Comparison of ENCODE assay signal across 8 cellular contexts in genomic region chr17:21287703-21288449, GRCh38. TPM values are rescaled to one million over a fixed set of nuclear protein-coding genes. Genes with fewer than 3 reads are reported as not detected.
DNase-seq lines count a peak whose midpoint lies in the region; ATAC-seq and TF ChIP-seq lines count a peak whose summit lies in the region.

No MANE protein-coding gene starts in this region.

- TF ChIP-seq CTCF in GM12865 (IDR thresholded peaks at IDR 0.05; ENCODE audit: insufficient read depth, low read depth, low read length, missing control alignments) = no peak
- TF ChIP-seq CTCF in activated CD8-positive, alpha-beta T cell treated with anti-CD3 and anti-CD28 coated beads for 36 hours (IDR thresholded peaks at IDR 0.05) = no peak

- no peaks in the 10 kb centered on the region for H3K9me3 ChIP-seq in mucosa of rectum (ENCODE audit: control insufficient read depth in 2 of 2, low read length in 2 of 2)

- intact Hi-C loops in activated CD8-positive, alpha-beta T cell treated with anti-CD3 and anti-CD28 coated beads for 36 hours (cut with micrococcal nuclease) = loop anchor here (10.0 kb wide), 2 partner anchors 163 to 243 kb away; partner anchors contain the start of genes DHRS7B and USP22

- DNase-seq in GM12865 (ENCODE audit: low read depth) (peak; percentile 88), NCI-H460 (ENCODE audit: extremely low read depth, low read depth) (peak; percentile 99), HEK293T (ENCODE audit: extremely low spot score) (no peak)
- DNase-seq in activated CD8-positive, alpha-beta T cell treated with anti-CD3 and anti-CD28 coated beads for 36 hours = peak; percentile 99
- peak; percentile 87 for DNase-seq in effector CD8-positive, alpha-beta T cell (lab: John Stamatoyannopoulos, UW)
- peak; percentile 97 for DNase-seq in stimulated activated CD8-positive, alpha-beta memory T cell treated with anti-CD3 and anti-CD28 coated beads, Interleukin-7, amount 100 ng/mL, for 4 hours (ENCODE audit: low read depth in 2 of 2)

- POLR2A ChIA-PET in activated CD8-positive, alpha-beta T cell treated with anti-CD3 and anti-CD28 coated beads for 36 hours (lab: Charles Lee) = interaction anchor here (0.7 to 4.9 kb wide), 8 partner anchors 11 to 224 kb away, joined by 3 to 36 read pairs (median 4); partner anchors contain the start of gene TMEM11
- POLR2A ChIA-PET in HEK293T (lab: Yijun Ruan, JAX) = interaction anchor here (2.8 kb wide), 1 partner anchor 12 kb away, joined by 20 read pairs; no protein-coding TSS in a partner anchor

- H3K9me3 Mint-ChIP-seq in activated CD8-positive, alpha-beta T cell treated with anti-CD3 and anti-CD28 coated beads for 36 hours = no peaks in the 10 kb centered on the region

- peaks cover 41% of the 10 kb centered on the region for H3K36me3 Mint-ChIP-seq in activated CD8-positive, alpha-beta T cell treated with anti-CD3 and anti-CD28 coated beads for 36 hours (ENCODE audit: low read depth)

- peak overlapping the region; percentile 99 for H3K4me3 Mint-ChIP-seq in activated CD8-positive, alpha-beta T cell treated with anti-CD3 and anti-CD28 coated beads for 36 hours

- peak overlapping the region; percentile 90 to 95 for H3K9ac ChIP-seq in mucosa of rectum (ENCODE audit: low read depth in 1 of 2, low read length in 2 of 2)

- peaks cover 46% of the 10 kb centered on the region for H3K4me1 Mint-ChIP-seq in activated CD8-positive, alpha-beta T cell treated with anti-CD3 and anti-CD28 coated beads for 36 hours (ENCODE audit: low read depth)

- H3K27me3 Mint-ChIP-seq in activated CD8-positive, alpha-beta T cell treated with anti-CD3 and anti-CD28 coated beads for 36 hours = no peaks in the 10 kb centered on the region

- no peaks in the 10 kb centered on the region for H3K27me3 ChIP-seq in mucosa of rectum (ENCODE audit: control insufficient read depth in 2 of 2, insufficient read depth in 2 of 2, low read length in 2 of 2)

- H3K36me3 ChIP-seq in mucosa of rectum (ENCODE audit: control insufficient read depth in 2 of 2, insufficient read depth in 2 of 2, low read length in 2 of 2) = peaks cover 0 to 3% of the 10 kb centered on the region in 2 donors

- peak overlapping the region; percentile 89 for H3K4me3 ChIP-seq in GM12865 (ENCODE audit: low read depth, low read length)
- H3K4me3 ChIP-seq in mucosa of rectum (ENCODE audit: low read length in 2 of 2) = peak overlapping the region; percentile 87 to 95

- ATAC-seq in HG02852 (IDR thresholded peaks at IDR 0.05; ENCODE audit: unreplicated experiment) = peak; percentile 24
- peak; percentile 65 for ATAC-seq in activated CD8-positive, alpha-beta T cell treated with anti-CD3 and anti-CD28 coated beads for 36 hours

- peaks cover 37 to 45% of the 10 kb centered on the region in 2 donors for H3K4me1 ChIP-seq in mucosa of rectum (ENCODE audit: control insufficient read depth in 2 of 2, insufficient read depth in 2 of 2, low read length in 2 of 2)

- CTCF ChIA-PET in activated CD8-positive, alpha-beta T cell treated with anti-CD3 and anti-CD28 coated beads for 36 hours (lab: Charles Lee) = interaction anchor here (1.2 to 4.1 kb wide), 6 partner anchors 8 to 226 kb away, joined by 3 to 29 read pairs (median 6); no protein-coding TSS in a partner anchor
- CTCF ChIA-PET in HEK293T (lab: Yijun Ruan, JAX) = no interaction called here

- peak overlapping the region; percentile 99 to 100 for H3K27ac ChIP-seq in mucosa of rectum (ENCODE audit: low read depth in 2 of 2, low read length in 2 of 2)

- H3K27ac Mint-ChIP-seq in activated CD8-positive, alpha-beta T cell treated with anti-CD3 and anti-CD28 coated beads for 36 hours = peak overlapping the region; percentile 95

TF ChIP-seq in HEK293T, 16 proteins besides CTCF, POLR2A, EP300 and RAD21:
- TF ChIP-seq TARDBP (IDR thresholded peaks at IDR 0.05) (no peak), SUZ12 (IDR thresholded peaks at IDR 0.05) (no peak), SP1 (IDR thresholded peaks at IDR 0.05) (no peak), LEF1 (IDR thresholded peaks at IDR 0.05; ENCODE audit: borderline replicate concordance) (no peak), L3MBTL2 (conservative IDR thresholded peaks at IDR 0.05) (no peak), PKNOX1 (IDR thresholded peaks at IDR 0.05) (no peak), FOXM1 (IDR thresholded peaks at IDR 0.05; ENCODE audit: borderline replicate concordance) (no peak), NFRKB (IDR thresholded peaks at IDR 0.05) (no peak), BHLHE40 (IDR thresholded peaks at IDR 0.05; ENCODE audit: borderline replicate concordance) (no peak), HDGF (IDR thresholded peaks at IDR 0.05; ENCODE audit: borderline replicate concordance) (no peak), ELF4 (IDR thresholded peaks at IDR 0.05) (no peak), CTBP1 (IDR thresholded peaks at IDR 0.05; ENCODE audit: borderline replicate concordance) (no peak), FOXA1 (IDR thresholded peaks at IDR 0.05) (no peak), FOXK2 (IDR thresholded peaks at IDR 0.05) (no peak), ZNF384 (IDR thresholded peaks at IDR 0.05) (no peak), ARNT (IDR thresholded peaks at IDR 0.05) (no peak)

RNA-seq across cellular contexts. Expression of gene MAP2K3, which starts 3.4 kb away (rescaled TPM):
- 18.6 and 23.9 TPM in 2 replicates for total RNA-seq in NCI-H460 (2014; rRNA removed; shearing (Covaris generic))
- 45.0 and 68.6 TPM in 2 replicates for polyA plus RNA-seq in NCI-H460 (2014; cell fraction: nucleus; rRNA removed)
- total RNA-seq in activated CD8-positive, alpha-beta T cell treated with anti-CD3 and anti-CD28 coated beads for 36 hours = 100 to 1,000 TPM; 151 to 153 TPM

RNA-seq across cellular contexts. Expression of gene NATD1, which starts 34.7 kb away (rescaled TPM):
- total RNA-seq in NCI-H460 (2014; rRNA removed; shearing (Covaris generic)) = 2.2 TPM in 2 replicates
- 0.11 and 0.65 TPM in 2 replicates for polyA plus RNA-seq in NCI-H460 (2014; cell fraction: nucleus; rRNA removed)
- 1 to 10 TPM; 1.1 to 1.3 TPM for total RNA-seq in activated CD8-positive, alpha-beta T cell treated with anti-CD3 and anti-CD28 coated beads for 36 hours
